24 cellular contexts compared by ENCODE assay signal in the genomic region with DNA sequence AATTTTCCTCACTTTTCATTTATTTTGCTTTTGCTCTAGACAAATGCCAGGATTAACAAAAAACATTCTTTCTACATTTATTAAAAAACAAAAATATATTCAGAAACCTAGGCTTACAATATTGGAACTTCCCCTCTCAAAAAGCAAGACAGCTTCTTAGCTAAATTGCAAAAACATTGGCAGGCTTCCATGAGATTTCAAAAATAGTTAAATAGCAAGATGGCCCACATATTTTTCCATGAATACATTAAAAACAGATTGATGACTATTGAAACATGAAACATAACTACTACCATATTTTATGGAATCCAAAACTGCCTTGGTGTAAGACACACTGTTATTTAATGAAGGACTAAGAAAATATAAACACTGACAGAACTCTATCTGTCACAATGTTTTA.
DNase-seq lines count a peak whose midpoint lies in the region; ATAC-seq and TF ChIP-seq lines count a peak whose summit lies in the region.
"Had no signal": no experiment of that assay in that cellular context is flagged by ENCODE, and none has a peak within 500 bp of the region (broad histone marks: within the 10 kb centered on the region; RNA-seq: fewer than 3 reads in every experiment).

No MANE protein-coding gene starts in this region.

- POLR2A ChIA-PET in HEK293T (lab: Yijun Ruan, JAX): no interaction called here

- CTCF ChIA-PET in HEK293T (lab: Yijun Ruan, JAX): interaction anchor here (0.8 to 1.6 kb wide), 4 partner anchors 14 to 935 kb away, joined by 4 to 7 read pairs (median 4); no protein-coding TSS in a partner anchor

- no peak overlapping the region for H3K4me3 ChIP-seq in choroid plexus epithelial cell (ENCODE audit: low read depth, low read length)
- no peak overlapping the region for H3K4me3 ChIP-seq in skin epidermis
- H3K4me3 ChIP-seq: GM12878, GM23338, K562, SJCRH30 had no signal

- H3K27ac ChIP-seq in skin epidermis: peak overlapping the region in 14 of 21 experiments; percentile 1 to 83 (median 55)
- H3K27ac ChIP-seq: 22Rv1, SJCRH30 had no signal

- ATAC-seq in GM21529 (IDR thresholded peaks at IDR 0.05; ENCODE audit: unreplicated experiment): no peak
- no peak for ATAC-seq in HG03097 (IDR thresholded peaks at IDR 0.05; ENCODE audit: low FRiP score, unreplicated experiment)
- ATAC-seq: GM12878, GM23338, HCT116, K562, Panc1 had no signal

- peak; percentile 31 for DNase-seq in DMS 273 (lab: John Stamatoyannopoulos, UW; ENCODE audit: unreplicated experiment)
- no peak for DNase-seq in DMS 273 treated with DMSO at 0.1 percent for 48 hours (lab: John Stamatoyannopoulos, UW)
- no peak for DNase-seq in HEK293T (ENCODE audit: extremely low spot score)
- peak; percentile 21 for DNase-seq in choroid plexus epithelial cell (ENCODE audit: low read depth)
- no peak for DNase-seq in NCI-H526 treated with DMSO at 0.1 percent for 48 hours (lab: John Stamatoyannopoulos, UW)
- DNase-seq: BE2C; CD4-positive, alpha-beta memory T cell; DMS53; EL; NCI-H1092 treated with DMSO at 0.1 percent for 48 hours; NCI-H146; NCI-H2081 treated with DMSO at 0.1 percent for 48 hours; NCI-H510A; SJCRH30; SW 1271 had no signal

- TF ChIP-seq CTCF in choroid plexus epithelial cell (conservative IDR thresholded peaks at IDR 0.05; ENCODE audit: low read depth, low read length): no peak

TF ChIP-seq in HEK293T, 16 proteins besides CTCF, POLR2A, EP300 and RAD21:
- TF ChIP-seq SP1 (IDR thresholded peaks at IDR 0.05): no peak
- TF ChIP-seq PKNOX1 (IDR thresholded peaks at IDR 0.05): peak; percentile 39; the same call in 1 of the 2 replicates

Comparison
In these comparisons a context has a peak if more than half of its experiments do, and no peak if none do; other contexts are left out.
1. DNase-seq: peak in DMS 273 (single experiment) and choroid plexus epithelial cell (single experiment); none in DMS 273 treated with DMSO at 0.1 percent for 48 hours (single experiment), HEK293T (single experiment) and NCI-H526 treated with DMSO at 0.1 percent for 48 hours (single experiment).